ENCODE assay signal across 27 cellular contexts in the genomic region with DNA sequence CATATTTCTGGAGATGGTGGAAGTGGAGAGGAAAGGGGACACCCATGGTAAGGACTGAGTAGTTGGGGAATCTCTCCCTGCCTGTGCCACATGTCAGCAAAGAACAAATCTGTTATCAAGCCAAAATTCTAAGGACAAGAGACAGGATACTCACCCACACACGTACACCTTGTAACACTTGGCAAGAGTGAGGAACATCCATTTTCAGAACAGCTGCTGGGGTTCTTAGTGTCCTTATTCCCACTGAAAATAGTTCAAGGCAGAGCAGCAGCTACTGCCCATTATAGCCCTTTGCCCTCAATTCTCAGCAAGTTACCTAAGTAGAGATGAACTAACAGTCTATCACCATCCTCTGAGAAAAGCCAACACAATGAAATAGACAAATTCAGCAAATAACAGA. TPM values are rescaled to one million over a fixed set of nuclear protein-coding genes. Genes with fewer than 3 reads are reported as not detected.
A peak's percentile ranks its signal among the peaks of the same experiment; 100 is the strongest.
DNase-seq lines count a peak whose midpoint lies in the region; ATAC-seq, FAIRE-seq and TF ChIP-seq lines count a peak whose summit lies in the region.
"Had no signal": no experiment of that assay in that cellular context is flagged by ENCODE, and none has a peak within 500 bp of the region (broad histone marks: within the 10 kb centered on the region; RNA-seq: fewer than 3 reads in every experiment).

No MANE protein-coding gene starts in this region.

- H3K9me3 ChIP-seq in right atrium auricular region (no peaks in the 10 kb centered on the region), SK-N-MC (ENCODE audit: low read depth, low read length) (no peaks in the 10 kb centered on the region), keratinocyte (ENCODE audit: control insufficient read depth, low read depth, low read length) (no peaks in the 10 kb centered on the region), subcutaneous abdominal adipose tissue (ENCODE audit: control insufficient read depth in 5 of 5, low read length in 5 of 5) (no peaks in the 10 kb centered on the region), mucosa of descending colon (no peaks in the 10 kb centered on the region)
- H3K9me3 ChIP-seq: SJSA1 had no signal

- ATAC-seq in Right ventricle myocardium inferior (peak; percentile 20), mucosa of descending colon (no peak), HG02763 (IDR thresholded peaks at IDR 0.05; ENCODE audit: unreplicated experiment) (no peak)
- ATAC-seq: left lobe of liver had no signal

- intact Hi-C loops in Right ventricle myocardium inferior (cut with DNase I) = no loop called here
- intact Hi-C loops in mucosa of descending colon (cut with DNase I, micrococcal nuclease) = no loop called here

- no peak overlapping the region for H3K4me2 ChIP-seq in keratinocyte (ENCODE audit: control insufficient read depth, extremely low read depth, insufficient read depth, low read depth, low read length)
- H3K4me2 ChIP-seq: BLaER1 treated with 17β-estradiol and CSF1 and Interleukin-3, amounts not matched to agents 10 nM and 100 nM; hepatocyte had no signal

- H3K9ac ChIP-seq in SK-N-MC (ENCODE audit: insufficient read length) = peak overlapping the region; percentile 77
- no peak overlapping the region for H3K9ac ChIP-seq in keratinocyte (ENCODE audit: control insufficient read depth, extremely low read depth, insufficient read depth, low read length)
- H3K9ac ChIP-seq in subcutaneous abdominal adipose tissue (ENCODE audit: low read length in 5 of 5) = peak overlapping the region in 1 of 5 donors; percentile 15
- H3K9ac ChIP-seq: BLaER1 treated with 17β-estradiol and CSF1 and Interleukin-3, amounts not matched to agents 10 nM and 100 nM had no signal

- H3K79me2 ChIP-seq in keratinocyte (ENCODE audit: control insufficient read depth, insufficient read depth, low read length) = peaks cover 61% of the 10 kb centered on the region

- H3K27me3 ChIP-seq in right atrium auricular region = no peaks in the 10 kb centered on the region
- H3K27me3 ChIP-seq in keratinocyte (ENCODE audit: control insufficient read depth, extremely low read depth, insufficient read depth, low read length) = no peaks in the 10 kb centered on the region
- H3K27me3 ChIP-seq in subcutaneous abdominal adipose tissue (ENCODE audit: control insufficient read depth in 5 of 5, insufficient read depth in 4 of 5, low read length in 5 of 5) = no peaks in the 10 kb centered on the region
- H3K27me3 ChIP-seq: BLaER1 treated with 17β-estradiol and CSF1 and Interleukin-3, amounts not matched to agents 10 nM and 100 nM; hepatocyte; SJSA1 had no signal

- no peak overlapping the region for H3K4me3 ChIP-seq in right atrium auricular region
- peak overlapping the region; percentile 47 for H3K4me3 ChIP-seq in SK-N-MC
- no peak overlapping the region for H3K4me3 ChIP-seq in keratinocyte (ENCODE audit: control insufficient read depth in 2 of 3, extremely low read depth in 1 of 3, insufficient read depth in 2 of 3, low read depth in 1 of 3, low read length in 3 of 3)
- no peak overlapping the region for H3K4me3 ChIP-seq in subcutaneous abdominal adipose tissue (ENCODE audit: low read depth in 1 of 5, low read length in 5 of 5)
- H3K4me3 ChIP-seq in mucosa of descending colon = no peak overlapping the region
- H3K4me3 ChIP-seq: BLaER1 treated with 17β-estradiol and CSF1 and Interleukin-3, amounts not matched to agents 10 nM and 100 nM; hepatocyte; SJSA1; skin epidermis had no signal

- DNase-seq in Right ventricle myocardium inferior (ENCODE audit: missing footprints) (no peak), right atrium auricular region (ENCODE audit: low spot score) (no peak), SK-N-MC (ENCODE audit: low read depth, low spot score) (no peak), keratinocyte (ENCODE audit: low read depth, low spot score) (no peak), mucosa of descending colon (no peak)
- DNase-seq: activated CD4-positive, CD25-positive, alpha-beta regulatory T cell treated with anti-CD3 and anti-CD28 coated beads, Interleukin-2, amount 50 U/mL, for 72 hours; activated naive CD8-positive, alpha-beta T cell treated with anti-CD3 and anti-CD28 coated beads for 36 hours; cerebellar nuclear complex; H9; immature natural killer cell; midbrain; NCI-H2171; NCI-H510A treated with DMSO at 0.1 percent for 48 hours; NK-92 treated with Interleukin-12 subunit alpha and Interleukin-12 subunit beta, amount 100 ng/mL, for 24 hours; stimulated activated CD4-positive, alpha-beta T cell treated with anti-CD3 and anti-CD28 coated beads, Interleukin-1b, Interleukin-23, amount 100 ng/mL, for 48 hours; substantia nigra had no signal

- H3K27ac ChIP-seq in right atrium auricular region (no peak overlapping the region), SK-N-MC (peak overlapping the region; percentile 97), keratinocyte (ENCODE audit: control insufficient read depth, insufficient read depth, low read length) (peak overlapping the region; percentile 33), subcutaneous abdominal adipose tissue (ENCODE audit: low read depth, low read length) (peak overlapping the region; percentile 14)
- H3K27ac ChIP-seq: hepatocyte, SJSA1, skin epidermis had no signal

- H2AFZ ChIP-seq in keratinocyte (ENCODE audit: control insufficient read depth, low read length) = no peak overlapping the region
- H2AFZ ChIP-seq: hepatocyte had no signal

- no peak for FAIRE-seq in keratinocyte (lab: Jason Lieb, UNC)
- FAIRE-seq: astrocyte, GM12892, RCC 7860, TTC549 had no signal

- peaks cover 10% of the 10 kb centered on the region for H3K36me3 ChIP-seq in right atrium auricular region
- peaks cover 29% of the 10 kb centered on the region for H3K36me3 ChIP-seq in SK-N-MC (ENCODE audit: insufficient read depth, low read length)
- peaks cover 6 to 22% of the 10 kb centered on the region in 2 experiments for H3K36me3 ChIP-seq in keratinocyte (ENCODE audit: control insufficient read depth in 2 of 2, extremely low read depth in 1 of 2, insufficient read depth in 2 of 2, low read length in 2 of 2)
- peaks cover 6 to 21% (median 14%) of the 10 kb centered on the region in 5 donors for H3K36me3 ChIP-seq in subcutaneous abdominal adipose tissue (ENCODE audit: control insufficient read depth in 5 of 5, insufficient read depth in 5 of 5, low read length in 5 of 5)
- no peaks in the 10 kb centered on the region for H3K36me3 ChIP-seq in mucosa of descending colon (ENCODE audit: low read depth)

- H3K9me1 ChIP-seq in keratinocyte (ENCODE audit: control insufficient read depth, extremely low read depth, insufficient read depth, low read length) = no peaks in the 10 kb centered on the region

- dilution Hi-C loops in keratinocyte (cut with MboI; ENCODE audit: extremely low pct_ligation_motif_present, low sequenced_read_pairs) = no loop called here

- TF ChIP-seq CTCF in right atrium auricular region (IDR thresholded peaks at IDR 0.05) (no peak), keratinocyte (optimal IDR thresholded peaks at IDR 0.05 in 1 of 3, IDR thresholded peaks at IDR 0.05 in 1 of 3, conservative IDR thresholded peaks at IDR 0.05 in 1 of 3; ENCODE audit: extremely low read depth in 1 of 3, insufficient read depth in 2 of 3, low read length in 3 of 3) (no peak), mucosa of descending colon (IDR thresholded peaks at IDR 0.05) (no peak)

- peaks cover 7% of the 10 kb centered on the region for H4K20me1 ChIP-seq in keratinocyte (ENCODE audit: control insufficient read depth, extremely low read depth, insufficient read depth, low read length)

- H3K4me1 ChIP-seq in right atrium auricular region (peaks cover 0 to 8% of the 10 kb centered on the region in 2 donors), keratinocyte (ENCODE audit: control insufficient read depth, extremely low read depth, insufficient read depth, low read length) (no peaks in the 10 kb centered on the region), subcutaneous abdominal adipose tissue (ENCODE audit: control insufficient read depth in 5 of 5, insufficient read depth in 5 of 5, low read length in 5 of 5) (peaks cover 0 to 18% (median 16%) of the 10 kb centered on the region in 5 donors), mucosa of descending colon (ENCODE audit: low read depth) (no peaks in the 10 kb centered on the region)
- H3K4me1 ChIP-seq: SJSA1 had no signal

RNA-seq across cellular contexts. Expression of a gene that starts 22.1 kb away (rescaled TPM):
- total RNA-seq in Right ventricle myocardium inferior (15.8 TPM), right atrium auricular region (10 to 100 TPM; 18.7 to 22.1 TPM), mucosa of descending colon (10 to 100 TPM; 24.3 to 48.1 (median 31.0) TPM)
- 15.2 to 17.3 TPM (median 16.5 TPM) in 3 replicates for polyA plus RNA-seq in keratinocyte
- polyA plus RNA-seq in keratinocyte (2011; ENCODE audit: low read depth) = 22.4 TPM
- polyA plus RNA-seq in keratinocyte (2011; cell fraction: cytosol; rRNA removed) = 8.1 and 13.2 TPM in 2 replicates
- 21.3 and 24.8 TPM in 2 replicates for polyA plus RNA-seq in keratinocyte (2011; cell fraction: nucleus; rRNA removed)
- polyA plus RNA-seq in keratinocyte (2012; ENCODE audit: low replicate concordance) = 11.3 and 16.6 TPM in 2 replicates
- 19.8 to 80.5 TPM (median 69.9 TPM) in 3 replicates for polyA minus RNA-seq in keratinocyte
- 34.3 TPM for polyA minus RNA-seq in keratinocyte (2011; cell fraction: cytosol; rRNA and poly(A)+ RNA removed)
- polyA minus RNA-seq in keratinocyte (2011; cell fraction: nucleus; rRNA and poly(A)+ RNA removed) = 24.1 and 48.9 TPM in 2 replicates

RNA-seq across cellular contexts. Expression of a gene that starts 52.5 kb away (rescaled TPM):
- total RNA-seq in Right ventricle myocardium inferior (29.8 TPM), right atrium auricular region (10 to 100 TPM; 21.6 to 22.8 TPM), mucosa of descending colon (10 to 100 TPM; 48.0 to 57.3 (median 55.0) TPM)
- 54.8 to 71.4 TPM (median 58.8 TPM) in 3 replicates for polyA plus RNA-seq in keratinocyte
- 117 TPM for polyA plus RNA-seq in keratinocyte (2011; ENCODE audit: low read depth)
- 79.6 and 86.6 TPM in 2 replicates for polyA plus RNA-seq in keratinocyte (2011; cell fraction: cytosol; rRNA removed)
- polyA plus RNA-seq in keratinocyte (2011; cell fraction: nucleus; rRNA removed) = 53.7 and 67.3 TPM in 2 replicates
- 55.0 and 65.5 TPM in 2 replicates for polyA plus RNA-seq in keratinocyte (2012; ENCODE audit: low replicate concordance)
- 20.1 to 50.6 TPM (median 21.3 TPM) in 3 replicates for polyA minus RNA-seq in keratinocyte
- polyA minus RNA-seq in keratinocyte (2011; cell fraction: cytosol; rRNA and poly(A)+ RNA removed) = 26.7 TPM
- polyA minus RNA-seq in keratinocyte (2011; cell fraction: nucleus; rRNA and poly(A)+ RNA removed) = 8.3 and 16.7 TPM in 2 replicates

Comparison
In these comparisons a context has a peak if more than half of its experiments do, and no peak if none do; other contexts are left out.
1. H3K27ac ChIP-seq: peak in SK-N-MC (single experiment), keratinocyte (single experiment) and subcutaneous abdominal adipose tissue (single experiment); none in right atrium auricular region (0 of 2).